ENCODE assay signal across 1 cellular context in the genomic region with DNA sequence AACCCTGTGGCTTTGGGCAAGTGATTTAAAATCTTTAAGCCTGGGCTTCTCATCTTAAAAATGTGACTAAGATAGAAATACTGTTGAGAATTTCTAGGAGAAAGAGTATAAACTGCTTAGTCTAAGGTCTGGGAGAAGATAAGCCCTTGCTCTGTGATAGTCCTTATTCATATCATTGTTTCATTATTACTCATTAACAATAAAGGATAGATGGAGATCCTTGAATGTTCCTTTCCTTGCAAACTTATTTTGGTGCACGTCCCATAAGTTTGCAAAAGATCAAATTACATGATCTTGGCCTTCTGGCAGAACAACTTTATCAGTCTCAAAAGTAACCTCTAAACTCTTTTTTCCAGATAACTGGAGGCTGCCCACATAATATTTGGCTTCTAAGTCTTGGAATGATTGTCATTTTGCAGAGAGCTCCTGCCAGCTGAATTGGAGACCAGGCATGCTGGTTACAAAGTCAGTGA.
TF ChIP-seq lines count a peak whose summit lies in the region.

No MANE protein-coding gene starts in this region.

TF ChIP-seq in IMR-90, 13 proteins besides CTCF, POLR2A, EP300 and RAD21:
- TF ChIP-seq RFX5 (IDR thresholded peaks at IDR 0.05; ENCODE audit: low read depth, low read length), result no peak
- TF ChIP-seq MAFK (IDR thresholded peaks at IDR 0.05; ENCODE audit: low read depth, low read length), result 0 out of 2 replicates have a peak, but pooled peaks have one; percentile 0
